1 cellular context compared by ENCODE assay signal in the genomic region with DNA sequence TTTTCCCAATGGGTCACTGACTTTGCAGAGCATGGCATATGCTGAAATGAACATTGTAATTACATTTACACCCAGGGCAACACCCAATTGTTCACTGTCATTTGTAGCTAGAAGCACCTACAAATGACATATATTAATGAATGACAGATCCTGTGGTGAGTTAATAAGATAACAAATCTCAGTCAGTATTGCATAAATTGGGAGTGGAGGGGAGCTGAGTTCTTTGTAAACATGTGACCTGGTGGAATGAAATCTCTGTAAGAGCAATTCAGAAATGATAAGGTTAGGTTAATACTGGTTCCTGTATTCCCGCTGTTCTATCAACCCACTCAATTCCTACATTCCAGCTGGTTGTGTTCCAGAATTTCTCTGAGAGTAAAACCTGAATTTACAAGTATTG.
TF ChIP-seq lines count a peak whose summit lies in the region.

No MANE protein-coding gene starts in this region.

TF ChIP-seq in SK-N-SH treated with all-trans-retinoic acid at 6 μM for 48 hours, 23 proteins besides CTCF, POLR2A, EP300 and RAD21 (continued from another document):
- no peak for TF ChIP-seq ESRRG (CRISPR knock-in tag; IDR thresholded peaks at IDR 0.05)
